ENCODE assay signal across 7 cellular contexts in the genomic region with DNA sequence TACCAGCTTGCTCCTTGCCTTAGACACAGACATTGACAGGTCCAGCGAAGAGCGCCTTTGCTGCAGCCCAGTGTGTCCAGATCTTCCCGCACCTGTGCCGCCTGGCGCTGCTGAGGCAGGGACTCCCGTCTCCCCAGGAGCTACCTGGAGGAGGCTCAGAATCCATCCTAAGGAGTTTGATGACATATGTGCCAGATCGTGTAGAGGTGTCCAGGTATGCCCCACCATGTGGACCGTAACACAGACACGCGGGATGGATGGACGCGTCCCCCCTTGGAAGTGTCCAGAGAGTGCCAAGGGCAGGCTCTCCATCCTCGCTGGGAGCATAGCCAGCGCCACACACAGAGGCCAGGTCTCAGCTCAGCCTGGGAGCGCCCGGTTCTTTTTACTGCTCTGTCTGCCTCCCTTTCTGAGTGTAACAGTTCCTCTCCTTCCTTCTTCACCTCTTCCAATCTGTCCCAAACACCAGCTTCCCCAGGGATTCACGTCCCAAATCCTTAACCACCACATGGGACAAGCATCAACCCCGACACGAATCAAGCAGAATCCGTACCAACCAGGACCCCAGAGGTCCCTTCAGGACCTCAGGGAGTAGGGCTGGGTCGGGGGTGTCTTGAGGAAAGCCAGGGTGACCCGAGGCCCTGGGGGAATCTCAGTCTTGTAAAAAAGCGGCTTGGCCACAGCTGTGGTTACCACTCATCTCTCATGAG.
DNase-seq lines count a peak whose midpoint lies in the region; ATAC-seq, FAIRE-seq and TF ChIP-seq lines count a peak whose summit lies in the region.
"Not testable (repeated sequence)": the region's sequence is repeated elsewhere in the genome, so short reads cannot be mapped to it uniquely, and the experiment has no call there.

No MANE protein-coding gene starts in this region.

- H2BK120ac ChIP-seq in IMR-90 (ENCODE audit: low read depth, low read length): not testable (repeated sequence)

- not testable (repeated sequence) for H3K9me1 ChIP-seq in IMR-90 (ENCODE audit: insufficient read depth, low read length); K562 (ENCODE audit: control insufficient read depth, insufficient read depth, low read length)

- H3K4me1 ChIP-seq in IMR-90 (ENCODE audit: control insufficient read depth, insufficient read depth, low read length); K562 (replicated peaks in 1 of 2; ENCODE audit: control insufficient read depth in 2 of 2, insufficient read depth in 2 of 2, low read length in 2 of 2); vagina: not testable (repeated sequence)

- POLR2A ChIA-PET in IMR-90 (lab: Charles Lee; ENCODE audit: unreplicated experiment); K562 (lab: Yijun Ruan, JAX): not testable (repeated sequence)

- not testable (repeated sequence) for H3K27me3 ChIP-seq in IMR-90 (ENCODE audit: control insufficient read depth, insufficient read depth, low read length); WERI-Rb-1 (ENCODE audit: insufficient read depth, low read depth, severe bottlenecking); K562 (ENCODE audit: control insufficient read depth in 2 of 2, insufficient read depth in 2 of 2, low read length in 2 of 2); vagina

- H3K4me3 ChIP-seq in IMR-90 (ENCODE audit: insufficient read depth, low read depth, low read length); WERI-Rb-1 (ENCODE audit: low read depth, low read length); K562; vagina: not testable (repeated sequence)

- H3K9ac ChIP-seq in IMR-90 (ENCODE audit: low read depth, low read length); K562 (ENCODE audit: insufficient read depth in 1 of 2, low read depth in 2 of 2, low read length in 2 of 2): not testable (repeated sequence)

- H3K27ac ChIP-seq in IMR-90 (ENCODE audit: insufficient read depth, low read length); WERI-Rb-1; K562 (ENCODE audit: extremely low read depth, low read depth, low read length); vagina: not testable (repeated sequence)

- H2AK9ac ChIP-seq in IMR-90 (replicated peaks; ENCODE audit: low read depth, low read length, poor library complexity): not testable (repeated sequence)

- not testable (repeated sequence) for DNase-seq in GM18507 (ENCODE audit: extremely low spot score, insufficient read length, low read depth); IMR-90; K562 (ENCODE audit: extremely low read depth in 1 of 4, low spot score in 3 of 4); natural killer cell treated with Interleukin-12 subunit alpha and Interleukin-12 subunit beta and Interleukin-15 and Interleukin-18, amount 100 ng/mL, for 72 hours (ENCODE audit: low spot score)
- DNase-seq in WERI-Rb-1 (peak; percentile 7), cardiac septum (ENCODE audit: low spot score) (peak; percentile 27), vagina (ENCODE audit: extremely low spot score in 2 of 2) (peak; percentile 1 to 29)

- H3K18ac ChIP-seq in IMR-90 (ENCODE audit: low read depth, low read length): not testable (repeated sequence)

- H3K4me2 ChIP-seq in IMR-90 (ENCODE audit: low read depth, low read length); K562 (ENCODE audit: insufficient read depth, low read length): not testable (repeated sequence)

- TF ChIP-seq CTCF in IMR-90 (conservative IDR thresholded peaks at IDR 0.05; ENCODE audit: low read depth, low read length); WERI-Rb-1 (IDR thresholded peaks at IDR 0.05; ENCODE audit: low read depth, low read length); K562 (IDR thresholded peaks at IDR 0.05 in 2 of 3, conservative IDR thresholded peaks at IDR 0.05 in 1 of 3; ENCODE audit: insufficient read depth in 2 of 3, low read depth in 1 of 3, low read length in 3 of 3); vagina (IDR thresholded peaks at IDR 0.05): not testable (repeated sequence)

- not testable (repeated sequence) for H4K91ac ChIP-seq in IMR-90 (ENCODE audit: insufficient read depth, low read depth, low read length)

- not testable (repeated sequence) for H4K8ac ChIP-seq in IMR-90 (ENCODE audit: low read depth in 2 of 2, low read length in 2 of 2)

- H3K4me3 Mint-ChIP-seq in natural killer cell treated with Interleukin-12 subunit alpha and Interleukin-12 subunit beta and Interleukin-15 and Interleukin-18, amount 100 ng/mL, for 72 hours: not testable (repeated sequence)

- H3K9me3 Mint-ChIP-seq in natural killer cell treated with Interleukin-12 subunit alpha and Interleukin-12 subunit beta and Interleukin-15 and Interleukin-18, amount 100 ng/mL, for 72 hours: not testable (repeated sequence)

- not testable (repeated sequence) for H2AFZ ChIP-seq in IMR-90 (replicated peaks; ENCODE audit: low read length, poor library complexity); K562 (ENCODE audit: low read depth, low read length)

- H3K36me3 Mint-ChIP-seq in natural killer cell treated with Interleukin-12 subunit alpha and Interleukin-12 subunit beta and Interleukin-15 and Interleukin-18, amount 100 ng/mL, for 72 hours: not testable (repeated sequence)

- not testable (repeated sequence) for H2BK5ac ChIP-seq in IMR-90 (ENCODE audit: low read depth, low read length, poor library complexity, severe bottlenecking)

- not testable (repeated sequence) for TF ChIP-seq RAD21 in IMR-90 (IDR thresholded peaks at IDR 0.05; ENCODE audit: low read length); K562 (CRISPR knock-in tag; conservative IDR thresholded peaks at IDR 0.05 in 1 of 2, IDR thresholded peaks at IDR 0.05 in 1 of 2)

- intact Hi-C loops in IMR-90 (cut with micrococcal nuclease); K562 (cut with micrococcal nuclease); cardiac septum (cut with DNase I); vagina (cut with DNase I): not testable (repeated sequence)

- H3K14ac ChIP-seq in IMR-90 (replicated peaks; ENCODE audit: low read depth, low read length): not testable (repeated sequence)

- peak; percentile 5 for FAIRE-seq in GM18507 (lab: Jason Lieb, UNC)
- not testable (repeated sequence) for FAIRE-seq in K562 (lab: Jason Lieb, UNC)

- CTCF ChIA-PET in IMR-90 (lab: Yijun Ruan, JAX); K562 (lab: Yijun Ruan, JAX; ENCODE audit: low intra/inter-chr PET ratio): not testable (repeated sequence)

- in situ Hi-C loops in IMR-90 (cut with MboI; ENCODE audit: low sequenced_read_pairs): not testable (repeated sequence)
- in situ Hi-C loops in K562 (cut with MboI): loop anchor here (25.0 kb wide), 1 partner anchor 1726 kb away; no protein-coding TSS in a partner anchor

- no CpG with 5 or more reads among the region's 23 CpGs for WGBS in IMR-90 (ENCODE audit: extremely low coverage in 2 of 2, insufficient read length in 1 of 2), 2 experiments
- 33% methylated on average over 6 of the region's 23 CpGs for WGBS in K562 (ENCODE audit: insufficient coverage, low coverage, missing lambda C conversion rate)

- not testable (repeated sequence) for H3K79me2 ChIP-seq in K562 (ENCODE audit: control insufficient read depth, insufficient read depth, low read length)

- not testable (repeated sequence) for H2BK20ac ChIP-seq in IMR-90 (ENCODE audit: low read depth, low read length)

- H4K5ac ChIP-seq in IMR-90 (ENCODE audit: low read depth, low read length): not testable (repeated sequence)

- not testable (repeated sequence) for H3K56ac ChIP-seq in IMR-90 (ENCODE audit: extremely low read depth, insufficient read depth, low read length)

- not testable (repeated sequence) for H3K23ac ChIP-seq in IMR-90 (ENCODE audit: low read depth, low read length)

- not testable (repeated sequence) for H3K79me1 ChIP-seq in IMR-90 (ENCODE audit: low read depth in 1 of 2, low read length in 2 of 2)

- TF ChIP-seq POLR2A in IMR-90 (IDR thresholded peaks at IDR 0.05; ENCODE audit: low read depth, low read length); K562 (conservative IDR thresholded peaks at IDR 0.05); vagina (IDR thresholded peaks at IDR 0.05): not testable (repeated sequence)

- not testable (repeated sequence) for H2AK5ac ChIP-seq in IMR-90 (ENCODE audit: low read depth, low read length)

- ATAC-seq in IMR-90 (ENCODE audit: low read depth): peak; percentile 24; the same call in 1 of the 2 replicates
- ATAC-seq in K562: peak; percentile 49
- ATAC-seq in natural killer cell treated with Interleukin-12 subunit alpha and Interleukin-12 subunit beta and Interleukin-15 and Interleukin-18, amount 100 ng/mL, for 72 hours: peak; percentile 6 to 13

- dilution Hi-C loops in IMR-90 (cut with HindIII; ENCODE audit: low sequenced_read_pairs, unreplicated experiment): not testable (repeated sequence)

- not testable (repeated sequence) for H3K36me3 ChIP-seq in IMR-90 (ENCODE audit: control insufficient read depth, insufficient read depth, low read length); WERI-Rb-1; K562 (ENCODE audit: control insufficient read depth, insufficient read depth, low read length); vagina

- not testable (repeated sequence) for H3K4me1 Mint-ChIP-seq in natural killer cell treated with Interleukin-12 subunit alpha and Interleukin-12 subunit beta and Interleukin-15 and Interleukin-18, amount 100 ng/mL, for 72 hours (ENCODE audit: low read depth in 2 of 2)

- H3K27me3 Mint-ChIP-seq in natural killer cell treated with Interleukin-12 subunit alpha and Interleukin-12 subunit beta and Interleukin-15 and Interleukin-18, amount 100 ng/mL, for 72 hours: not testable (repeated sequence)

- not testable (repeated sequence) for H4K20me1 ChIP-seq in IMR-90 (ENCODE audit: insufficient read depth, low read length); K562 (replicated peaks; ENCODE audit: control insufficient read depth, insufficient read depth, low read length)

- H3K27ac Mint-ChIP-seq in natural killer cell treated with Interleukin-12 subunit alpha and Interleukin-12 subunit beta and Interleukin-15 and Interleukin-18, amount 100 ng/mL, for 72 hours: not testable (repeated sequence)

- BruUV-seq in IMR-90 (replicated peaks; lab: Mats Ljungman, UMichigan); K562 (replicated peaks; lab: Mats Ljungman, UMichigan): not testable (repeated sequence)

- not testable (repeated sequence) for TF ChIP-seq EP300 in K562 (IDR thresholded peaks at IDR 0.05; ENCODE audit: low read length)

- not testable (repeated sequence) for H3K4ac ChIP-seq in IMR-90 (ENCODE audit: low read depth, low read length)

- H3K9me3 ChIP-seq in IMR-90 (ENCODE audit: control insufficient read depth, insufficient read depth, low read length); WERI-Rb-1 (ENCODE audit: severe bottlenecking); K562 (replicated peaks; ENCODE audit: control insufficient read depth, insufficient read depth, low read depth, low read length); vagina: not testable (repeated sequence)

- H2BK15ac ChIP-seq in IMR-90 (ENCODE audit: low read depth, low read length): not testable (repeated sequence)
